Comparison of ENCODE assay signal across 12 cellular contexts in genomic region chr5:178208540-178209227, GRCh38. TPM values are rescaled to one million over a fixed set of nuclear protein-coding genes. Genes with fewer than 3 reads are reported as not detected.
DNase-seq lines count a peak whose midpoint lies in the region; ATAC-seq and TF ChIP-seq lines count a peak whose summit lies in the region.
"Had no signal": no experiment of that assay in that cellular context is flagged by ENCODE, and none has a peak within 500 bp of the region (broad histone marks: within the 10 kb centered on the region; RNA-seq: fewer than 3 reads in every experiment).

No MANE protein-coding gene starts in this region.

- H3K4me3 ChIP-seq in right cardiac atrium (ENCODE audit: low read length) (no peak overlapping the region), fibroblast of mammary gland (ENCODE audit: control insufficient read depth, low read depth, low read length) (no peak overlapping the region), upper lobe of right lung (no peak overlapping the region)
- H3K4me3 ChIP-seq: lung had no signal

- peak; percentile 22 for TF ChIP-seq CTCF in fibroblast of mammary gland (conservative IDR thresholded peaks at IDR 0.05; ENCODE audit: control insufficient read depth, insufficient read depth, low read depth, low read length)
- no peak for TF ChIP-seq CTCF in upper lobe of right lung (IDR thresholded peaks at IDR 0.05)

- no peaks in the 10 kb centered on the region for H3K27me3 ChIP-seq in right cardiac atrium (ENCODE audit: control insufficient read depth, insufficient read depth)
- no peaks in the 10 kb centered on the region for H3K27me3 ChIP-seq in upper lobe of right lung

- 69% methylated on average over 5 of the region's 5 CpGs for WGBS in right cardiac atrium

- peaks cover 76% of the 10 kb centered on the region for H3K36me3 ChIP-seq in upper lobe of right lung

- ATAC-seq in right cardiac atrium (no peak), upper lobe of right lung (no peak), GM19397 (IDR thresholded peaks at IDR 0.05; ENCODE audit: unreplicated experiment) (no peak), GM18520 (IDR thresholded peaks at IDR 0.05; ENCODE audit: unreplicated experiment) (no peak)

- H3K27ac ChIP-seq in right cardiac atrium (ENCODE audit: low read length) (no peak overlapping the region), upper lobe of right lung (no peak overlapping the region)

- no peaks in the 10 kb centered on the region for H3K9me3 ChIP-seq in right cardiac atrium (ENCODE audit: control insufficient read depth, low read length)
- no peaks in the 10 kb centered on the region for H3K9me3 ChIP-seq in upper lobe of right lung

- intact Hi-C loops in cardiac septum (cut with DNase I), result no loop called here
- intact Hi-C loops in right cardiac atrium (cut with DNase I), result no loop called here
- intact Hi-C loops in upper lobe of right lung (cut with DNase I), result no loop called here

- H3K4me1 ChIP-seq in right cardiac atrium (ENCODE audit: control insufficient read depth, insufficient read depth, low read length) (peaks cover 9% of the 10 kb centered on the region), upper lobe of right lung (peaks cover 28% of the 10 kb centered on the region)

- DNase-seq in cardiac septum (ENCODE audit: low spot score) (peak; percentile 27), right cardiac atrium (no peak), OCI-M1 (lab: John Stamatoyannopoulos, UW) (peak; percentile 33), fibroblast of mammary gland (ENCODE audit: low read depth) (no peak), upper lobe of right lung (peak; percentile 3)
- DNase-seq in activated CD4-positive, alpha-beta T cell treated with anti-CD3 and anti-CD28 coated beads for 1 hour, result no peak
- DNase-seq: NCI-H1694 had no signal

RNA-seq across cellular contexts. Expression of gene HNRNPAB, which starts 4.4 kb away (rescaled TPM):
- total RNA-seq in cardiac septum (105 TPM), right cardiac atrium (100 to 1,000 TPM in 1 of 4 donors, 10 to 100 TPM in 3; 75.3 to 125 (median 86.9) TPM), upper lobe of right lung (116 TPM)
- polyA plus RNA-seq in right cardiac atrium, result 88.2 TPM

RNA-seq across cellular contexts. Expression of gene GMCL2, which starts 21.5 kb away (rescaled TPM):
- total RNA-seq in cardiac septum (not detected), right cardiac atrium (not detected), upper lobe of right lung (not detected)
- polyA plus RNA-seq in right cardiac atrium, result not detected
- total RNA-seq: Daoy, lung had no signal
- polyA plus RNA-seq: fibroblast of lung, lung had no signal

RNA-seq across cellular contexts. Expression of gene PHYKPL, which starts 23.9 kb away (rescaled TPM):
- 55.3 TPM for total RNA-seq in cardiac septum
- 10 to 100 TPM; 41.0 to 53.6 (median 48.5) TPM for total RNA-seq in right cardiac atrium
- polyA plus RNA-seq in right cardiac atrium, result 35.3 TPM
- total RNA-seq in upper lobe of right lung, result 96.1 TPM

RNA-seq across cellular contexts. Expression of gene NHP2, which starts 55.0 kb away (rescaled TPM):
- total RNA-seq in cardiac septum (77.2 TPM), right cardiac atrium (10 to 100 TPM; 62.3 to 88.4 (median 84.7) TPM), upper lobe of right lung (60.1 TPM)
- 123 TPM for polyA plus RNA-seq in right cardiac atrium

Comparison
In these comparisons a context has a peak if more than half of its experiments do, and no peak if none do; other contexts are left out.
1. DNase-seq: peak in cardiac septum (single experiment), OCI-M1 (single experiment) and upper lobe of right lung (single experiment); none in right cardiac atrium (0 of 3), fibroblast of mammary gland (single experiment) and activated CD4-positive, alpha-beta T cell treated with anti-CD3 and anti-CD28 coated beads for 1 hour (single experiment).